ENCODE assay signal across 8 cellular contexts in the genomic region with DNA sequence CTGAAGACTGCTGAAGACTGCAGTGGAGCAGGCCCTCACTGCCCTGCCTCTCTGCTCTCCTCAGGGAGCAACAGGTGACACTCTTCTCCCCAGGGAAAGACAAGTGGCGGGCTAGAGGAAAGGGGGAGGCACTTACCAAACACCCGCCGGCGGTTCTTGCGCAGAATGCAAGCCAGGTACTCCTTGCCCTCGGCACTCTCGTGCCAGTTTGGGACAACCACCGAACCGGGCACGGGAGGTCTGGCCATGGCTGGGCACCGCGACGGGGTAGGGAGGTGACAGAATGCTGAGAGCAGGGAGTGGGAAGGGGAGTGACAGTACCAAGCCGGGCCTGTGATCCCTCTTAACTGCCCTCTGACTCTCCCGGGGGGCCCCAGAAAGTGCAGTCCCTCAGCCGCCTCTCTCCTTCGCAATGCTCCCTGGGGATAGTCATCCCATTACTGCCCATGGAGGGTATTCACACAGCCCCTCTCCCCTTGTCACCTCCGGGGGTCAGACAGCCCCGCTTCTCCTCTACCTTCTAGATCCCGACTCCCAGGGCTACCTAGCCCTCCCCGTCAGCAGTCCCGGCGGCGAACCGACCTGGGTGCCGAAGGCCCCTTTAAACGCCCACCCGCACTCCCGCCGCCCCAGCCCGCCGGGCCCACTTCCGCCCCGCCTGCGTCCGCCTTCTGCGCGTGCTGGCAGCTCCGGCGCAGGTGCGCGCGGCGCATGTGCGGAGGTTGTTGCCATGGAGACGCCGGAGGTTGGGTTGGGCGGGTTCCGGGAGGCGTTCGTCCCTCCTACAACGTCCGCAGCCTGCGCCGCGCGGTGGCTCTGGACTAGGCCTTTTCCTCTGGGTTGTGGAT. TPM values are rescaled to one million over a fixed set of nuclear protein-coding genes. Genes with fewer than 3 reads are reported as not detected.
DNase-seq lines count a peak whose midpoint lies in the region; ATAC-seq, FAIRE-seq and TF ChIP-seq lines count a peak whose summit lies in the region.

A gene with protein sequence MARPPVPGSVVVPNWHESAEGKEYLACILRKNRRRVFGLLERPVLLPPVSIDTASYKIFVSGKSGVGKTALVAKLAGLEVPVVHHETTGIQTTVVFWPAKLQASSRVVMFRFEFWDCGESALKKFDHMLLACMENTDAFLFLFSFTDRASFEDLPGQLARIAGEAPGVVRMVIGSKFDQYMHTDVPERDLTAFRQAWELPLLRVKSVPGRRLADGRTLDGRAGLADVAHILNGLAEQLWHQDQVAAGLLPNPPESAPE (minus strand): TSS at position 689 of the 848 bp plus-strand sequence. CDS start 441 bp downstream, at position 248.

- H3K4me1 ChIP-seq in psoas muscle = peaks cover 11% of the 10 kb centered on the region

- peaks cover 24 to 32% (median 27%) of the 10 kb centered on the region in 3 donors for H3K4me1 Mint-ChIP-seq in T-cell

- peaks cover 6% of the 10 kb centered on the region for H3K36me3 Mint-ChIP-seq in T-cell

- no peaks in the 10 kb centered on the region for H3K9me3 ChIP-seq in psoas muscle

- intact Hi-C loops in left ventricle myocardium superior (cut with micrococcal nuclease) = no loop called here
- intact Hi-C loops in psoas muscle (cut with DNase I) = no loop called here

- H3K9me3 Mint-ChIP-seq in T-cell = no peaks in the 10 kb centered on the region

- peak within 1 kb of the TSS; percentile 94 to 96 for H3K27ac Mint-ChIP-seq in T-cell

- peak within 1 kb of the TSS; percentile 96 for H3K4me3 ChIP-seq in GM12875 (ENCODE audit: low read depth, low read length)
- peak within 1 kb of the TSS; percentile 70 for H3K4me3 ChIP-seq in psoas muscle

- peak within 1 kb of the TSS; percentile 80 to 88 (median 81) for H3K4me3 Mint-ChIP-seq in T-cell

- H3K27me3 ChIP-seq in psoas muscle (ENCODE audit: insufficient read depth in 3 of 3, low read length in 2 of 3) = no peaks in the 10 kb centered on the region

- POLR2A ChIA-PET in T-cell (lab: Charles Lee) = no interaction called here

- ATAC-seq in HG02840 (IDR thresholded peaks at IDR 0.05; ENCODE audit: low FRiP score, unreplicated experiment) (peak; percentile 82), T-cell (replicated peaks in 1 of 4) (peak; percentile 86 to 91 (median 88)), left ventricle myocardium superior (peak; percentile 96), psoas muscle (peak; percentile 92 to 95 (median 92))

- TF ChIP-seq CTCF in GM12875 (IDR thresholded peaks at IDR 0.05; ENCODE audit: borderline replicate concordance, insufficient read depth, low read depth, low read length) = no peak
- TF ChIP-seq CTCF in psoas muscle (IDR thresholded peaks at IDR 0.05) = no peak

- H3K27me3 Mint-ChIP-seq in T-cell = no peaks in the 10 kb centered on the region

- CTCF ChIA-PET in T-cell (lab: Charles Lee) = interaction anchor here in 1 of 2 donors (1.6 kb wide), 1 partner anchor 158 kb away, joined by 5 read pairs; no protein-coding TSS in a partner anchor

- FAIRE-seq in urothelium cell line (lab: Jason Lieb, UNC) = peak; percentile 89

- 1 to 2% (median 2%) methylated on average over 53 to 57 of the region's 57 CpGs for WGBS in psoas muscle, 3 donors

- H3K27ac ChIP-seq in psoas muscle = peak within 1 kb of the TSS; percentile 82

- peak; percentile 70 for DNase-seq in NCI-H1436 treated with DMSO at 0.1 percent for 48 hours (lab: John Stamatoyannopoulos, UW)
- peak; percentile 88 to 97 (median 93) for DNase-seq in T-cell
- DNase-seq in amniotic stem cell (lab: John Stamatoyannopoulos, UW) = peak; percentile 88
- DNase-seq in left ventricle myocardium superior = peak; percentile 97
- peak; percentile 93 to 96 for DNase-seq in psoas muscle
- DNase-seq in urothelium cell line (ENCODE audit: low spot score) = peak; percentile 97

- peaks cover 0 to 3% of the 10 kb centered on the region in 2 donors for H3K36me3 ChIP-seq in psoas muscle (ENCODE audit: insufficient read depth in 1 of 2, low read depth in 1 of 2)

RNA-seq across cellular contexts. Expression of the gene that starts here (rescaled TPM):
- 10 to 100 TPM in 3 of 5 donors, 1 to 10 TPM in 2; 6.6 to 13.2 (median 11.3) TPM for total RNA-seq in T-cell
- total RNA-seq in left ventricle myocardium superior = 9.7 TPM
- total RNA-seq in psoas muscle = 1 to 10 TPM; 1.0 to 5.1 (median 4.6) TPM
- polyA plus RNA-seq in psoas muscle = 1 to 10 TPM; 1.4 to 7.4 (median 4.0) TPM

Comparison
In these comparisons a context has a peak if more than half of its experiments do, and no peak if none do; other contexts are left out.
1. Peak in every context shown above with its lines: DNase-seq, ATAC-seq, H3K4me3 ChIP-seq and H3K27ac ChIP-seq.